8 cellular contexts compared by ENCODE assay signal in genomic region chr16:72124761-72125634, GRCh38. TPM values are rescaled to one million over a fixed set of nuclear protein-coding genes. Genes with fewer than 3 reads are reported as not detected.
DNase-seq lines count a peak whose midpoint lies in the region; ATAC-seq and TF ChIP-seq lines count a peak whose summit lies in the region.

No MANE protein-coding gene starts in this region.

- no TSS peak for BruUV-seq in PC-3 (replicated peaks; lab: Mats Ljungman, UMichigan)

- intact Hi-C loops in PC-3 (cut with micrococcal nuclease): loop anchor here (1.0 to 10.0 kb wide), 3 partner anchors 114 to 1750 kb away; no protein-coding TSS in a partner anchor

- no peaks in the 10 kb centered on the region for H3K27me3 ChIP-seq in PC-3 (ENCODE audit: low read length)
- no peaks in the 10 kb centered on the region for H3K27me3 ChIP-seq in neuron (ENCODE audit: insufficient read depth, low read length)

- DNase-seq in activated gamma-delta T cell treated with Interleukin-2 at 50 U/mL for 16 hours: peak; percentile 54
- DNase-seq in activated gamma-delta T cell (lab: John Stamatoyannopoulos, UW): no peak
- peak; percentile 61 for DNase-seq in PC-3
- DNase-seq in activated T-helper 1 cell treated with Interleukin-2 at 50 U/mL for 16 hours (ENCODE audit: low read depth): peak; percentile 24
- DNase-seq in fibroblast of pulmonary artery (ENCODE audit: low read depth): peak; percentile 87
- DNase-seq in stromal cell of bone marrow (ENCODE audit: low read depth): peak; percentile 53

- POLR2A ChIA-PET in PC-3 (lab: Charles Lee; ENCODE audit: unreplicated experiment): no interaction called here

- H3K4me3 Mint-ChIP-seq in IgD-negative memory B cell: no peak overlapping the region

- H3K9ac ChIP-seq in PC-3 (ENCODE audit: low read length): no peak overlapping the region

- no peak overlapping the region for H3K4me2 ChIP-seq in PC-3 (ENCODE audit: low read length)

- CTCF ChIA-PET in PC-3 (lab: Charles Lee): interaction anchor here (0.6 to 0.8 kb wide), 3 partner anchors 78 to 382 kb away, joined by 3 read pairs; no protein-coding TSS in a partner anchor

- H3K9me3 ChIP-seq in PC-3 (ENCODE audit: low read length) (no peaks in the 10 kb centered on the region), neuron (ENCODE audit: low read length) (no peaks in the 10 kb centered on the region)

- no peaks in the 10 kb centered on the region for H3K79me2 ChIP-seq in PC-3 (ENCODE audit: low read length)

- H3K27ac Mint-ChIP-seq in IgD-negative memory B cell: peak overlapping the region in 2 of 3 donors; percentile 39 to 53

- peak; percentile 76 for TF ChIP-seq CTCF in PC-3 (conservative IDR thresholded peaks at IDR 0.05; ENCODE audit: low read depth, low read length)
- peak; percentile 78 for TF ChIP-seq CTCF in fibroblast of pulmonary artery (IDR thresholded peaks at IDR 0.05; ENCODE audit: low read length, missing control alignments)

- no peaks in the 10 kb centered on the region for H3K9me2 ChIP-seq in PC-3 (replicated peaks; ENCODE audit: low read length)

- peak; percentile 86 for ATAC-seq in PC-3

- H3K9me3 Mint-ChIP-seq in IgD-negative memory B cell: no peaks in the 10 kb centered on the region

- 0 out of 2 replicates have a peak overlapping the region, but pooled peaks have one; percentile 6 for H2AFZ ChIP-seq in PC-3 (ENCODE audit: low read length)
- H2AFZ ChIP-seq in neuron (ENCODE audit: low read depth, low read length): no peak overlapping the region

- H3K27me3 Mint-ChIP-seq in IgD-negative memory B cell: no peaks in the 10 kb centered on the region

- H3K4me1 Mint-ChIP-seq in IgD-negative memory B cell: peaks cover 0 to 3% (median 0%) of the 10 kb centered on the region in 3 donors

- H3K4me3 ChIP-seq in PC-3 (ENCODE audit: low read length): no peak overlapping the region
- H3K4me3 ChIP-seq in fibroblast of pulmonary artery (replicated peaks; ENCODE audit: low read depth, low read length): no peak overlapping the region
- peak overlapping the region; percentile 2 for H3K4me3 ChIP-seq in neuron (ENCODE audit: low read length)

- H3F3A ChIP-seq in PC-3 (ENCODE audit: low read length, unreplicated experiment): no peaks in the 10 kb centered on the region

- H3K27ac ChIP-seq in PC-3 (ENCODE audit: low read length): no peak overlapping the region

- no peaks in the 10 kb centered on the region for H4K20me1 ChIP-seq in PC-3 (ENCODE audit: low read length)

- H3K4me1 ChIP-seq in PC-3 (ENCODE audit: insufficient read depth, low read length) (no peaks in the 10 kb centered on the region), neuron (ENCODE audit: insufficient read depth, low read length) (peaks cover 7% of the 10 kb centered on the region)

- H3K36me3 Mint-ChIP-seq in IgD-negative memory B cell: peaks cover 2% of the 10 kb centered on the region

- H3K36me3 ChIP-seq in PC-3 (ENCODE audit: low read depth, low read length) (no peaks in the 10 kb centered on the region), neuron (ENCODE audit: insufficient read depth, low read length) (no peaks in the 10 kb centered on the region)

RNA-seq across cellular contexts. Expression of gene DHX38, which starts 31.4 kb away (rescaled TPM):
- polyA plus RNA-seq in IgD-negative memory B cell: 29.9 TPM
- total RNA-seq in PC-3 (2014; rRNA removed): 61.2 and 78.6 TPM in 2 replicates

RNA-seq across cellular contexts. Expression of gene TXNL4B, which starts 31.6 kb away (rescaled TPM):
- 15.3 TPM for polyA plus RNA-seq in IgD-negative memory B cell
- 7.9 and 9.6 TPM in 2 replicates for total RNA-seq in PC-3 (2014; rRNA removed)

RNA-seq across cellular contexts. Expression of gene PMFBP1, which starts 47.0 kb away (rescaled TPM):
- polyA plus RNA-seq in IgD-negative memory B cell: 0.11 TPM
- total RNA-seq in PC-3 (2014; rRNA removed): 1.2 and 2.0 TPM in 2 replicates
